2 cellular contexts compared by ENCODE assay signal in the genomic region with DNA sequence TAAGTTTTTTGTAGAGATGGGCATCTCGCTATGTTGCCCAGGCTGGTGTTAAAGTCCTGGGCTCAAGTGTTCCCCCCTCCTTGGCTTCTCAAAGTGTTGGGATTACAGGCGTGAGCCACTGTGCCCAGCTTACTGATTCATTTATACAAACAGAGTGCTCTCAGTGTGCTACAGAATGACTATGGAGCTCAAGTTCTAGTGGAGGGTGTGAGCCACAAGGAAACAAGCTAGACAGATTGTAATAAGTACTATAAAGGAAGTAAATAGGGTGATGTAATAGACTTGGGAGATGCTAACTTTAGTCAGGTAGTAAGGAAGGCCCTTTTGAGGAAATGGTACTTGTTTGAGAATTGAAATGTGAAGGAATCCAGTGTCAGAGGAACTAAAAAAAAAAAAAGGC.
TF ChIP-seq lines count a peak whose summit lies in the region.

No MANE protein-coding gene starts in this region.

TF ChIP-seq in HepG2, 621 proteins besides CTCF, POLR2A, EP300 and RAD21:
- TF ChIP-seq, protein P1, sequence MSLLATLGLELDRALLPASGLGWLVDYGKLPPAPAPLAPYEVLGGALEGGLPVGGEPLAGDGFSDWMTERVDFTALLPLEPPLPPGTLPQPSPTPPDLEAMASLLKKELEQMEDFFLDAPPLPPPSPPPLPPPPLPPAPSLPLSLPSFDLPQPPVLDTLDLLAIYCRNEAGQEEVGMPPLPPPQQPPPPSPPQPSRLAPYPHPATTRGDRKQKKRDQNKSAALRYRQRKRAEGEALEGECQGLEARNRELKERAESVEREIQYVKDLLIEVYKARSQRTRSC (CRISPR knock-in tag; IDR thresholded peaks at IDR 0.05; ENCODE audit: low read depth): no peak
- TF ChIP-seq NPAS2 (CRISPR knock-in tag; IDR thresholded peaks at IDR 0.05; ENCODE audit: borderline replicate concordance): no peak
- no peak for TF ChIP-seq JUND (CRISPR knock-in tag; IDR thresholded peaks at IDR 0.05)
- TF ChIP-seq MTA1 (CRISPR knock-in tag; IDR thresholded peaks at IDR 0.05; ENCODE audit: borderline replicate concordance): no peak
- TF ChIP-seq GATAD2A (CRISPR knock-in tag; IDR thresholded peaks at IDR 0.05): no peak
- TF ChIP-seq ZNF710 (CRISPR knock-in tag; IDR thresholded peaks at IDR 0.05; ENCODE audit: borderline replicate concordance): no peak
- no peak for TF ChIP-seq KLF12 (CRISPR knock-in tag; IDR thresholded peaks at IDR 0.05; ENCODE audit: borderline replicate concordance)
- no peak for TF ChIP-seq KDM3A (CRISPR knock-in tag; IDR thresholded peaks at IDR 0.05; ENCODE audit: low read depth)
- TF ChIP-seq CENPT (CRISPR knock-in tag; IDR thresholded peaks at IDR 0.05; ENCODE audit: low read depth): no peak
- TF ChIP-seq ZNF484 (CRISPR knock-in tag; IDR thresholded peaks at IDR 0.05; ENCODE audit: borderline replicate concordance, low read depth): no peak
- TF ChIP-seq, protein P2, sequence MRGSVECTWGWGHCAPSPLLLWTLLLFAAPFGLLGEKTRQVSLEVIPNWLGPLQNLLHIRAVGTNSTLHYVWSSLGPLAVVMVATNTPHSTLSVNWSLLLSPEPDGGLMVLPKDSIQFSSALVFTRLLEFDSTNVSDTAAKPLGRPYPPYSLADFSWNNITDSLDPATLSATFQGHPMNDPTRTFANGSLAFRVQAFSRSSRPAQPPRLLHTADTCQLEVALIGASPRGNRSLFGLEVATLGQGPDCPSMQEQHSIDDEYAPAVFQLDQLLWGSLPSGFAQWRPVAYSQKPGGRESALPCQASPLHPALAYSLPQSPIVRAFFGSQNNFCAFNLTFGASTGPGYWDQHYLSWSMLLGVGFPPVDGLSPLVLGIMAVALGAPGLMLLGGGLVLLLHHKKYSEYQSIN (CRISPR knock-in tag; IDR thresholded peaks at IDR 0.05; ENCODE audit: borderline replicate concordance): no peak
- no peak for TF ChIP-seq ZBTB8A (CRISPR knock-in tag; IDR thresholded peaks at IDR 0.05; ENCODE audit: borderline replicate concordance, low read depth)
TF ChIP-seq in HepG2: peak in this region for 0.

TF ChIP-seq in WTC11, 78 proteins besides CTCF, POLR2A, EP300 and RAD21:
- TF ChIP-seq OVOL2 (CRISPR knock-in tag; IDR thresholded peaks at IDR 0.05; ENCODE audit: borderline replicate concordance) (no peak), IRF1 (CRISPR knock-in tag; IDR thresholded peaks at IDR 0.05) (no peak), EMX1 (CRISPR knock-in tag; IDR thresholded peaks at IDR 0.05) (no peak), E2F4 (CRISPR knock-in tag; IDR thresholded peaks at IDR 0.05; ENCODE audit: borderline replicate concordance, low read depth) (no peak), CREM (CRISPR knock-in tag; IDR thresholded peaks at IDR 0.05) (no peak), ZNF317 (CRISPR knock-in tag; IDR thresholded peaks at IDR 0.05; ENCODE audit: borderline replicate concordance, low read depth) (no peak), TEAD4 (CRISPR knock-in tag; IDR thresholded peaks at IDR 0.05) (no peak), ZNF423 (CRISPR knock-in tag; IDR thresholded peaks at IDR 0.05) (no peak), SMAD4 (CRISPR knock-in tag; IDR thresholded peaks at IDR 0.05) (no peak), ZNF416 (CRISPR knock-in tag; IDR thresholded peaks at IDR 0.05) (no peak), RORB (CRISPR knock-in tag; IDR thresholded peaks at IDR 0.05) (no peak), ZBTB21 (CRISPR knock-in tag; IDR thresholded peaks at IDR 0.05; ENCODE audit: borderline replicate concordance) (no peak), E2F1 (CRISPR knock-in tag; IDR thresholded peaks at IDR 0.05) (no peak), HMGA2 (CRISPR knock-in tag; IDR thresholded peaks at IDR 0.05) (no peak)
- TF ChIP-seq, protein P3, sequence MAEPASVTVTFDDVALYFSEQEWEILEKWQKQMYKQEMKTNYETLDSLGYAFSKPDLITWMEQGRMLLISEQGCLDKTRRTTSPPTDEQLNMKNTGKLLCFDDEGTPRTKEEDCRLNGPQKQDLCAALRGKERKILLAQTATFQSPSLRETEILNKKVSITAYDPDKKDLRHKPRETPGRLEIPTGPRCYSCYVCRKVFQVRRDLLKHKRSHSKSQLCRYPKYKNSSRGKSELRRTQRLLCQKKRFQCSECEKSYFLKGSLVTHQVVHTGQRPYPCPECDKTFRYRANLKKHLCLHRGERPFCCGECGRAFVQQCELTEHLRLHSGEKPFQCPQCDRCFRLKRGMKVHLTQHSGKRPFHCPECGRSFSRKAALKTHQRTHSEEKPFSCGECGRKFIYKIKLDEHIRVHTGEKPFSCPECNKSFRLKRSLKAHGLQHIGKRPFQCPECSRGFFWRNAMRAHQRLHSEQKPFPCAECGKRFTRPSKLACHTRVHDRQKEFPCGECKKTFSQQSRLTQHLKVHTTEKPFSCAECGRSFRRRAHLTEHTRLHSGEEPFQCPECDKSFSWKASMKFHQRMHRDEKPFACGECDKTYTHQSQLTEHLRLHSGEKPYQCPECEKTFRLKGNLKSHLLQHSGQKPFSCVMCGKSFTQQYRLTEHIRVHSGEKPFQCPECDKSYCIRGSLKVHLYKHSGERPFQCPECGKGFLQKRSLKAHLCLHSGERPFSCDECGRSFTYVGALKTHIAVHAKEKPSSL (CRISPR knock-in tag; conservative IDR thresholded peaks at IDR 0.05): no peak
- TF ChIP-seq, protein P4, sequence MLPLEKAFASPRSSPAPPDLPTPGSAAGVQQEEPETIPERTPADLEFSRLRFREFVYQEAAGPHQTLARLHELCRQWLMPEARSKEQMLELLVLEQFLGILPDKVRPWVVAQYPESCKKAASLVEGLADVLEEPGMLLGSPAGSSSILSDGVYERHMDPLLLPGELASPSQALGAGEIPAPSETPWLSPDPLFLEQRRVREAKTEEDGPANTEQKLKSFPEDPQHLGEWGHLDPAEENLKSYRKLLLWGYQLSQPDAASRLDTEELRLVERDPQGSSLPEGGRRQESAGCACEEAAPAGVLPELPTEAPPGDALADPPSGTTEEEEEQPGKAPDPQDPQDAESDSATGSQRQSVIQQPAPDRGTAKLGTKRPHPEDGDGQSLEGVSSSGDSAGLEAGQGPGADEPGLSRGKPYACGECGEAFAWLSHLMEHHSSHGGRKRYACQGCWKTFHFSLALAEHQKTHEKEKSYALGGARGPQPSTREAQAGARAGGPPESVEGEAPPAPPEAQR (CRISPR knock-in tag; IDR thresholded peaks at IDR 0.05): no peak
- TF ChIP-seq, protein P5, sequence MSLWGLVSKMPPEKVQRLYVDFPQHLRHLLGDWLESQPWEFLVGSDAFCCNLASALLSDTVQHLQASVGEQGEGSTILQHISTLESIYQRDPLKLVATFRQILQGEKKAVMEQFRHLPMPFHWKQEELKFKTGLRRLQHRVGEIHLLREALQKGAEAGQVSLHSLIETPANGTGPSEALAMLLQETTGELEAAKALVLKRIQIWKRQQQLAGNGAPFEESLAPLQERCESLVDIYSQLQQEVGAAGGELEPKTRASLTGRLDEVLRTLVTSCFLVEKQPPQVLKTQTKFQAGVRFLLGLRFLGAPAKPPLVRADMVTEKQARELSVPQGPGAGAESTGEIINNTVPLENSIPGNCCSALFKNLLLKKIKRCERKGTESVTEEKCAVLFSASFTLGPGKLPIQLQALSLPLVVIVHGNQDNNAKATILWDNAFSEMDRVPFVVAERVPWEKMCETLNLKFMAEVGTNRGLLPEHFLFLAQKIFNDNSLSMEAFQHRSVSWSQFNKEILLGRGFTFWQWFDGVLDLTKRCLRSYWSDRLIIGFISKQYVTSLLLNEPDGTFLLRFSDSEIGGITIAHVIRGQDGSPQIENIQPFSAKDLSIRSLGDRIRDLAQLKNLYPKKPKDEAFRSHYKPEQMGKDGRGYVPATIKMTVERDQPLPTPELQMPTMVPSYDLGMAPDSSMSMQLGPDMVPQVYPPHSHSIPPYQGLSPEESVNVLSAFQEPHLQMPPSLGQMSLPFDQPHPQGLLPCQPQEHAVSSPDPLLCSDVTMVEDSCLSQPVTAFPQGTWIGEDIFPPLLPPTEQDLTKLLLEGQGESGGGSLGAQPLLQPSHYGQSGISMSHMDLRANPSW (CRISPR knock-in tag; conservative IDR thresholded peaks at IDR 0.05; ENCODE audit: low read depth): no peak
- TF ChIP-seq, protein P6, sequence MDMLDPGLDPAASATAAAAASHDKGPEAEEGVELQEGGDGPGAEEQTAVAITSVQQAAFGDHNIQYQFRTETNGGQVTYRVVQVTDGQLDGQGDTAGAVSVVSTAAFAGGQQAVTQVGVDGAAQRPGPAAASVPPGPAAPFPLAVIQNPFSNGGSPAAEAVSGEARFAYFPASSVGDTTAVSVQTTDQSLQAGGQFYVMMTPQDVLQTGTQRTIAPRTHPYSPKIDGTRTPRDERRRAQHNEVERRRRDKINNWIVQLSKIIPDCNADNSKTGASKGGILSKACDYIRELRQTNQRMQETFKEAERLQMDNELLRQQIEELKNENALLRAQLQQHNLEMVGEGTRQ (CRISPR knock-in tag; IDR thresholded peaks at IDR 0.05): no peak
